ENCODE assay signal across 23 cellular contexts in genomic region chr10:98586096-98586495, GRCh38.
"Had no signal": no experiment of that assay in that cellular context is flagged by ENCODE, and none has a peak within 500 bp of the region (broad histone marks: within the 10 kb centered on the region; RNA-seq: fewer than 3 reads in every experiment).

No MANE protein-coding gene starts in this region.

- FAIRE-seq: keratinocyte, urothelium cell line had no signal

- H3K4me1 Mint-ChIP-seq: naive B cell; natural killer cell; stimulated activated effector memory CD8-positive, alpha-beta T cell treated with anti-CD3 and anti-CD28 coated beads, Interleukin-12 subunit alpha, Interleukin-12 subunit beta, amount 100 ng/mL, for 72 hours had no signal

- H3K27me3 Mint-ChIP-seq: progenitor cell of endocrine pancreas had no signal

- H3K27ac Mint-ChIP-seq: mesothelial cell of epicardium; naive B cell; natural killer cell; progenitor cell of endocrine pancreas; stimulated activated effector memory CD8-positive, alpha-beta T cell treated with anti-CD3 and anti-CD28 coated beads, Interleukin-12 subunit alpha, Interleukin-12 subunit beta, amount 100 ng/mL, for 72 hours; stimulated activated naive CD8-positive, alpha-beta T cell treated with anti-CD3 and anti-CD28 coated beads, Interleukin-15, Interleukin-2, amounts not matched to agents 100 ng/mL and 50 ng/mL, for 24 hours had no signal

- H3K4me3 Mint-ChIP-seq: mesothelial cell of epicardium; naive B cell; natural killer cell; stimulated activated effector memory CD8-positive, alpha-beta T cell treated with anti-CD3 and anti-CD28 coated beads, Interleukin-12 subunit alpha, Interleukin-12 subunit beta, amount 100 ng/mL, for 72 hours; stimulated activated naive CD8-positive, alpha-beta T cell treated with anti-CD3 and anti-CD28 coated beads, Interleukin-15, Interleukin-2, amounts not matched to agents 100 ng/mL and 50 ng/mL, for 24 hours had no signal

- DNase-seq: hippocampal formation; kidney glomerular epithelial cell; left cardiac atrium; lower lobe of right lung; mammary epithelial cell; mesendoderm; naive B cell; natural killer cell; ovary; right lobe of liver; spleen; stimulated activated CD4-positive, alpha-beta T cell treated with anti-CD3 and anti-CD28 coated beads, Interleukin-4, amount 100 ng/mL, for 24 hours; stimulated activated naive CD4-positive, alpha-beta T cell; tibial artery; trophoblast cell; upper lobe of right lung had no signal

- H3K9me3 Mint-ChIP-seq: mesothelial cell of epicardium; naive B cell; natural killer cell; stimulated activated effector memory CD8-positive, alpha-beta T cell treated with anti-CD3 and anti-CD28 coated beads, Interleukin-12 subunit alpha, Interleukin-12 subunit beta, amount 100 ng/mL, for 72 hours; stimulated activated naive CD8-positive, alpha-beta T cell treated with anti-CD3 and anti-CD28 coated beads, Interleukin-15, Interleukin-2, amounts not matched to agents 100 ng/mL and 50 ng/mL, for 24 hours had no signal

- ATAC-seq: left cardiac atrium; left lobe of liver; lower lobe of right lung; natural killer cell; right lobe of liver; stimulated activated effector memory CD8-positive, alpha-beta T cell treated with anti-CD3 and anti-CD28 coated beads, Interleukin-12 subunit alpha, Interleukin-12 subunit beta, amount 100 ng/mL, for 72 hours; upper lobe of right lung had no signal

- H3K36me3 Mint-ChIP-seq: mesothelial cell of epicardium; naive B cell; natural killer cell; stimulated activated effector memory CD8-positive, alpha-beta T cell treated with anti-CD3 and anti-CD28 coated beads, Interleukin-12 subunit alpha, Interleukin-12 subunit beta, amount 100 ng/mL, for 72 hours had no signal
